Comparison of ENCODE assay signal across 20 cellular contexts in genomic region chr2:130378898-130379214, GRCh38.
"Had no signal": no experiment of that assay in that cellular context is flagged by ENCODE, and none has a peak within 500 bp of the region (broad histone marks: within the 10 kb centered on the region; RNA-seq: fewer than 3 reads in every experiment).

No MANE protein-coding gene starts in this region.

- H3K9me3 Mint-ChIP-seq: naive B cell; neural crest cell; stimulated activated effector memory CD8-positive, alpha-beta T cell treated with anti-CD3 and anti-CD28 coated beads, Interleukin-12 subunit alpha, Interleukin-12 subunit beta, amount 100 ng/mL, for 72 hours; type B pancreatic cell had no signal

- ATAC-seq: left colon; left ventricle myocardium superior; stimulated activated effector memory CD8-positive, alpha-beta T cell treated with anti-CD3 and anti-CD28 coated beads, Interleukin-12 subunit alpha, Interleukin-12 subunit beta, amount 100 ng/mL, for 72 hours; stimulated activated naive CD8-positive, alpha-beta T cell treated with anti-CD3 and anti-CD28 coated beads, Interleukin-15, Interleukin-2, amounts not matched to agents 100 U/mL and 50 U/mL, for 24 hours had no signal

- H3K36me3 ChIP-seq: colonic mucosa, suprapubic skin, thyroid gland had no signal

- DNase-seq: colonic mucosa; effector CD4-positive, alpha-beta T cell; foreskin melanocyte; left colon; left ventricle myocardium superior; mesenchymal stem cell; naive B cell; posterior cingulate gyrus; small intestine; stimulated activated CD4-positive, alpha-beta T cell treated with anti-CD3 and anti-CD28 coated beads, Interleukin-12 subunit alpha, Interleukin-12 subunit beta, amount 100 ng/mL, for 4 hours; stimulated activated CD4-positive, alpha-beta T cell treated with anti-CD3 and anti-CD28 coated beads, Interleukin-2, amount 100 ng/mL, for 48 hours; stimulated activated naive CD8-positive, alpha-beta T cell treated with anti-CD3 and anti-CD28 coated beads, Interleukin-15, Interleukin-2, amounts not matched to agents 100 U/mL and 50 U/mL, for 24 hours; thyroid gland had no signal

- H3K27me3 Mint-ChIP-seq: naive B cell, type B pancreatic cell had no signal

- H3K4me3 Mint-ChIP-seq: naive B cell; neural crest cell; stimulated activated effector memory CD8-positive, alpha-beta T cell treated with anti-CD3 and anti-CD28 coated beads, Interleukin-12 subunit alpha, Interleukin-12 subunit beta, amount 100 ng/mL, for 72 hours; type B pancreatic cell had no signal

- H3K4me1 ChIP-seq: colonic mucosa had no signal

- H3K4me3 ChIP-seq: colonic mucosa, hepatocyte, lung, suprapubic skin, thyroid gland had no signal

- H3K27ac Mint-ChIP-seq: type B pancreatic cell had no signal

- H3K9me3 ChIP-seq: colonic mucosa, suprapubic skin, thyroid gland had no signal

- H3K4me2 ChIP-seq: hepatocyte had no signal

- FAIRE-seq: small intestine, urothelium cell line had no signal

- H3K27ac ChIP-seq: colonic mucosa, hepatocyte, suprapubic skin, thyroid gland had no signal

- H2AFZ ChIP-seq: hepatocyte had no signal

- H3K27me3 ChIP-seq: colonic mucosa, hepatocyte, suprapubic skin, thyroid gland had no signal
